In genomic region chr9:2267171-2267740, GRCh38 we compare ENCODE assay signal across 13 cellular contexts.
DNase-seq lines count a peak whose midpoint lies in the region; ATAC-seq and TF ChIP-seq lines count a peak whose summit lies in the region.
"Had no signal": no experiment of that assay in that cellular context is flagged by ENCODE, and none has a peak within 500 bp of the region (broad histone marks: within the 10 kb centered on the region; RNA-seq: fewer than 3 reads in every experiment).

No MANE protein-coding gene starts in this region.

- ATAC-seq in heart right ventricle, result peak; percentile 78 to 99 (median 94)
- peak; percentile 75 to 97 (median 90) for ATAC-seq in psoas muscle
- ATAC-seq in GM18861 (IDR thresholded peaks at IDR 0.05; ENCODE audit: unreplicated experiment), result no peak
- ATAC-seq: naive thymus-derived CD8-positive, alpha-beta T cell had no signal

- TF ChIP-seq POLR2A in tibial nerve (IDR thresholded peaks at IDR 0.05), result no peak

- H3K9me3 ChIP-seq in adipocyte (ENCODE audit: control insufficient read depth, low read length) (no peaks in the 10 kb centered on the region), heart right ventricle (no peaks in the 10 kb centered on the region), psoas muscle (no peaks in the 10 kb centered on the region), SJCRH30 (replicated peaks) (no peaks in the 10 kb centered on the region), tibial nerve (no peaks in the 10 kb centered on the region)

- TF ChIP-seq EP300 in tibial nerve (IDR thresholded peaks at IDR 0.05), result no peak

- H3K36me3 ChIP-seq in adipocyte (ENCODE audit: control insufficient read depth, insufficient read depth, low read length, severe bottlenecking), result no peaks in the 10 kb centered on the region
- H3K36me3 ChIP-seq in heart right ventricle, result no peaks in the 10 kb centered on the region
- no peaks in the 10 kb centered on the region for H3K36me3 ChIP-seq in psoas muscle (ENCODE audit: insufficient read depth in 1 of 2, low read depth in 1 of 2)
- no peaks in the 10 kb centered on the region for H3K36me3 ChIP-seq in SJCRH30
- H3K36me3 ChIP-seq in tibial nerve, result no peaks in the 10 kb centered on the region

- peaks cover 3% of the 10 kb centered on the region for H3K27me3 ChIP-seq in adipocyte (replicated peaks; ENCODE audit: control insufficient read depth, insufficient read depth, low read length)
- H3K27me3 ChIP-seq in heart right ventricle, result no peaks in the 10 kb centered on the region
- H3K27me3 ChIP-seq in psoas muscle (ENCODE audit: insufficient read depth in 3 of 3, low read length in 2 of 3), result no peaks in the 10 kb centered on the region
- no peaks in the 10 kb centered on the region for H3K27me3 ChIP-seq in SJCRH30
- H3K27me3 ChIP-seq in tibial nerve, result no peaks in the 10 kb centered on the region

- H3K4me1 ChIP-seq in adipocyte (ENCODE audit: control insufficient read depth, insufficient read depth, low read length) (peaks cover 10% of the 10 kb centered on the region), heart right ventricle (peaks cover 0 to 30% (median 6%) of the 10 kb centered on the region in 9 donors), psoas muscle (peaks cover 8% of the 10 kb centered on the region), SJCRH30 (no peaks in the 10 kb centered on the region), tibial nerve (peaks cover 0 to 20% (median 3%) of the 10 kb centered on the region in 4 donors)

- TF ChIP-seq CTCF in heart right ventricle (IDR thresholded peaks at IDR 0.05) (no peak), psoas muscle (IDR thresholded peaks at IDR 0.05) (no peak), tibial nerve (IDR thresholded peaks at IDR 0.05) (no peak)

- H3K4me3 ChIP-seq in adipocyte (ENCODE audit: low read length) (peak overlapping the region; percentile 37), heart right ventricle (peak overlapping the region in 1 of 10 donors; percentile 5), psoas muscle (no peak overlapping the region), SJCRH30 (no peak overlapping the region), tibial nerve (no peak overlapping the region)

- peak; percentile 46 for DNase-seq in DMS79 (lab: John Stamatoyannopoulos, UW)
- no peak for DNase-seq in adipocyte (ENCODE audit: low read depth)
- DNase-seq in heart right ventricle, result peak; percentile 19 to 48
- peak in 1 of 2 donors; percentile 25 for DNase-seq in psoas muscle
- DNase-seq in stimulated activated CD4-positive, alpha-beta T cell treated with anti-CD3 and anti-CD28 coated beads, Interleukin-12 subunit alpha, Interleukin-12 subunit beta, amount 100 ng/mL, for 4 hours, result no peak
- no peak for DNase-seq in SJCRH30
- no peak for DNase-seq in tibial nerve (ENCODE audit: low spot score in 2 of 2)
- DNase-seq: effector memory CD4-positive, alpha-beta T cell; naive thymus-derived CD8-positive, alpha-beta T cell; NCI-H2081; NCI-H82; small intestine had no signal

- WGBS in heart right ventricle, 2 donors, result 32 to 34% methylated on average over 8 of the region's 8 CpGs
- 21 to 32% (median 23%) methylated on average over 8 of the region's 8 CpGs for WGBS in psoas muscle, 3 donors
- WGBS in tibial nerve, 2 donors, result 32 to 37% methylated on average over 8 of the region's 8 CpGs

- H3K9ac ChIP-seq in adipocyte (ENCODE audit: low read length), result no peak overlapping the region

- intact Hi-C loops in heart right ventricle (cut with DNase I) (no loop called here), psoas muscle (cut with DNase I) (loop anchor here in 1 of 2 donors (10.0 kb wide), 1 partner anchor 58 kb away; no protein-coding TSS in a partner anchor)

- peak overlapping the region in 6 of 10 donors; percentile 19 to 66 (median 44) for H3K27ac ChIP-seq in heart right ventricle
- H3K27ac ChIP-seq in psoas muscle, result no peak overlapping the region
- no peak overlapping the region for H3K27ac ChIP-seq in SJCRH30
- no peak overlapping the region for H3K27ac ChIP-seq in tibial nerve

Comparison
In these comparisons a context has a peak if more than half of its experiments do, and no peak if none do; other contexts are left out.
1. DNase-seq: peak in DMS79 (single experiment) and heart right ventricle (2 of 2); none in adipocyte (single experiment), stimulated activated CD4-positive, alpha-beta T cell treated with anti-CD3 and anti-CD28 coated beads, Interleukin-12 subunit alpha, Interleukin-12 subunit beta, amount 100 ng/mL, for 4 hours (single experiment), SJCRH30 (0 of 2) and tibial nerve (0 of 2).
2. H3K27ac ChIP-seq: peak in heart right ventricle (6 of 10); none in psoas muscle (single experiment), SJCRH30 (single experiment) and tibial nerve (0 of 4).